ENCODE assay signal across 18 cellular contexts in genomic region chr15:48090666-48091065, GRCh38. TPM values are rescaled to one million over a fixed set of nuclear protein-coding genes. Genes with fewer than 3 reads are reported as not detected.
"Had no signal": no experiment of that assay in that cellular context is flagged by ENCODE, and none has a peak within 500 bp of the region (broad histone marks: within the 10 kb centered on the region; RNA-seq: fewer than 3 reads in every experiment).

No MANE protein-coding gene starts in this region.

- DNase-seq: activated CD4-positive, alpha-beta T cell treated with anti-CD3 and anti-CD28 coated beads for 1 hour; activated CD4-positive, alpha-beta T cell treated with anti-CD3 and anti-CD28 coated beads, Interleukin-2, amount 50 U/mL, for 4 hours; activated naive CD4-positive, alpha-beta T cell treated with anti-CD3 and anti-CD28 coated beads for 36 hours; activated naive CD8-positive, alpha-beta T cell treated with anti-CD3 and anti-CD28 coated beads, Interleukin-2, amount 50 U/mL, for 24 hours; activated T-cell treated with anti-CD3 and anti-CD28 coated beads for 4 hours; effector memory CD4-positive, alpha-beta T cell; foreskin keratinocyte; left ventricle myocardium inferior; natural killer cell; retina; stimulated activated CD4-positive, alpha-beta T cell treated with anti-CD3 and anti-CD28 coated beads, Interleukin-2, amount 100 ng/mL, for 48 hours had no signal

RNA-seq across cellular contexts. Expression of gene SLC24A5, which starts 30.1 kb away (rescaled TPM):
- total RNA-seq: activated naive CD4-positive, alpha-beta T cell treated with anti-CD3 and anti-CD28 coated beads for 36 hours; activated T-helper 17 cell treated with anti-CD3 and anti-CD28 coated beads, Interleukin-2, amount 50 U/mL, for 72 hours; astrocyte; bronchial epithelial cell; foreskin keratinocyte; kidney epithelial cell; left ventricle myocardium inferior; mucosa of descending colon; natural killer cell; skeletal muscle tissue had no signal
- polyA plus RNA-seq: foreskin keratinocyte, urinary bladder had no signal
